8 cellular contexts compared by ENCODE assay signal in the genomic region with DNA sequence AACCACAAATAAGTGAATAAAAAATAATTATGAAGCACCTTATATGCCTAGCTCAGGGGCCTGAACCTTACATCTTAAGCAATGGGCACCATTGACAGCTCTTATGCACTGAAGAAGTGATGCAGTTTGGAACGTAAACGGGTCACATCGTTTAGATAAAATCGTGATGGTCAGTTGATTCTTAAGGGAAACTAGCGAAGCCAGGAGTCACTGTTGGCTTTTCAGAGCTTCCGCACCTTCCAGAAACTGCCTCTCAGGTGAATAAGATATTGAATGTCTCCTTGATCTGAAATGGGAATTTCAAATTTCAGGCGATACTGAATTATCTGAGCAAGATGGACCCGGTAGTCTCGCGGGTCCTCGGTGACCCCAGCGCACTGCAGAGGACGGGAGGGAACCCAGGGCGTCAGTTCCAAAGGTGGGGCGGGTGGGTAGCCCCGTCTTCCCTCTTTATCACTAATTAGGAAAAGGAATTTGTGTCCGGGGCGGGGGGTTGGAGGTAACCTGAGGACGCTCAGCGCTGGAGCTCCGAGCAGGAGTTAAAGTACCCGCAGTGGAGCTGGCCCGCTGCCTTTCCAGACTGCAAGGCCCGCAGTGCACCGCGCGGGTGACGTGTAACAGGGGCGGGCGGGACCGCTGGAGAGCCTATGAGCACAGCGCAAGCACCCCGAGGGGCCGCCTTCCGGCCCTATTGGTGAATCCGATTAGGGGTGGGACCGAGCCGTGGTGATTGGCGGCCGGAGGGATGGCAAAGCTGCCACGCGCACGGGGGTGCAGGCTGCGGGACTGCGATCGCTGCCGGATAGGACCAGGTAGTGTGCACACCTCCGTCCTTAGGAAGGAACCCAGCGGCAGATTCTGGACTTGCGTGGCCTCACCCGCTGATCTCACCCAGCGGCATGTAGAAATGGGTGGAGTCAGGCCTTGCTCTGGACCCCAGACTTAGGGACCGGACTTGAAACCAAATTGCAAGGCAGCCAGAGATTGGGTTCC. TPM values are rescaled to one million over a fixed set of nuclear protein-coding genes. Genes with fewer than 3 reads are reported as not detected.
DNase-seq lines count a peak whose midpoint lies in the region; ATAC-seq and TF ChIP-seq lines count a peak whose summit lies in the region.

No MANE protein-coding gene starts in this region.

- peak; percentile 99 for ATAC-seq in GM21717 (IDR thresholded peaks at IDR 0.05; ENCODE audit: unreplicated experiment)
- ATAC-seq in activated T-cell treated with anti-CD3 and anti-CD28 coated beads, Interleukin-2, amount 50 U/mL, for 4 hours = peak; percentile 100
- peak; percentile 100 for ATAC-seq in esophagus mucosa

- H3K36me3 Mint-ChIP-seq in activated T-cell treated with anti-CD3 and anti-CD28 coated beads, Interleukin-2, amount 50 U/mL, for 4 hours (ENCODE audit: insufficient read depth) = no peaks in the 10 kb centered on the region

- peak overlapping the region; percentile 55 for H3K27ac ChIP-seq in muscle layer of colon (ENCODE audit: low read depth, low read length)

- in situ Hi-C loops in KBM-7 (cut with MboI; ENCODE audit: low pct_unique_long_range_greater_than_20kb, low sequenced_read_pairs) = no loop called here

- no peaks in the 10 kb centered on the region for H3K4me1 ChIP-seq in muscle layer of colon (ENCODE audit: insufficient read depth, low read length)

- no peaks in the 10 kb centered on the region for H3K36me3 ChIP-seq in muscle layer of colon (ENCODE audit: insufficient read depth, low read length)

- no peaks in the 10 kb centered on the region for H3K27me3 ChIP-seq in muscle layer of colon (ENCODE audit: control insufficient read depth in 1 of 2, insufficient read depth in 2 of 2, low read length in 2 of 2)

- DNase-seq in DMS53 (lab: John Stamatoyannopoulos, UW) = peak; percentile 99
- peak; percentile 91 for DNase-seq in KBM-7
- DNase-seq in activated T-cell treated with anti-CD3 and anti-CD28 coated beads, Interleukin-2, amount 50 U/mL, for 4 hours = peak; percentile 93
- DNase-seq in stimulated activated CD8-positive, alpha-beta memory T cell treated with anti-CD3 and anti-CD28 coated beads, Interleukin-4, amount 100 ng/mL, for 48 hours = peak; percentile 97

- peak overlapping the region; percentile 73 for H3K9ac ChIP-seq in muscle layer of colon (ENCODE audit: low read length)

- H3K27me3 Mint-ChIP-seq in activated T-cell treated with anti-CD3 and anti-CD28 coated beads, Interleukin-2, amount 50 U/mL, for 4 hours (ENCODE audit: low read depth) = peaks cover 2% of the 10 kb centered on the region

- H3K9me3 Mint-ChIP-seq in activated T-cell treated with anti-CD3 and anti-CD28 coated beads, Interleukin-2, amount 50 U/mL, for 4 hours = no peaks in the 10 kb centered on the region

- no peaks in the 10 kb centered on the region for H3K9me3 ChIP-seq in muscle layer of colon (ENCODE audit: low read length)

- H3K4me3 Mint-ChIP-seq in activated T-cell treated with anti-CD3 and anti-CD28 coated beads, Interleukin-2, amount 50 U/mL, for 4 hours = peak overlapping the region; percentile 82

- H3K4me3 ChIP-seq in muscle layer of colon (ENCODE audit: low read depth in 1 of 2, low read length in 2 of 2) = peak overlapping the region; percentile 29 to 85

- H3K4me1 Mint-ChIP-seq in activated T-cell treated with anti-CD3 and anti-CD28 coated beads, Interleukin-2, amount 50 U/mL, for 4 hours (ENCODE audit: low read depth) = peaks cover 9% of the 10 kb centered on the region

TF ChIP-seq in PFSK-1, 5 proteins besides CTCF, POLR2A, EP300 and RAD21:
- peak; percentile 64 for TF ChIP-seq POLR2AphosphoS5 (IDR thresholded peaks at IDR 0.05; ENCODE audit: low read depth, low read length)
- TF ChIP-seq FOXP2 (optimal IDR thresholded peaks at IDR 0.05; ENCODE audit: borderline replicate concordance, extremely low read depth, extremely low read length, insufficient read depth) = peak; percentile 55
- no peak for TF ChIP-seq TAF1 (IDR thresholded peaks at IDR 0.05; ENCODE audit: borderline replicate concordance, insufficient read depth, low read length)
- TF ChIP-seq SIN3A (IDR thresholded peaks at IDR 0.05; ENCODE audit: borderline replicate concordance, insufficient read depth, low read length) = no peak

RNA-seq across cellular contexts. Expression of a gene that starts 19.7 kb away (rescaled TPM):
- 4.1 TPM for polyA plus RNA-seq in PFSK-1 (2012; ENCODE audit: insufficient read length, low read depth)
- total RNA-seq in activated T-cell treated with anti-CD3 and anti-CD28 coated beads, Interleukin-2, amount 50 U/mL, for 4 hours = 1 to 10 TPM in 1 of 3 donors, under 1 TPM in 2; 0.66 to 1.5 (median 0.66) TPM
- total RNA-seq in esophagus mucosa = 3.1 TPM

Comparison
In these comparisons a context has a peak if more than half of its experiments do, and no peak if none do; other contexts are left out.
1. Peak in every context shown above with its lines: DNase-seq, ATAC-seq, H3K4me3 ChIP-seq and H3K27ac ChIP-seq.